1 cellular context compared by ENCODE assay signal in the genomic region with DNA sequence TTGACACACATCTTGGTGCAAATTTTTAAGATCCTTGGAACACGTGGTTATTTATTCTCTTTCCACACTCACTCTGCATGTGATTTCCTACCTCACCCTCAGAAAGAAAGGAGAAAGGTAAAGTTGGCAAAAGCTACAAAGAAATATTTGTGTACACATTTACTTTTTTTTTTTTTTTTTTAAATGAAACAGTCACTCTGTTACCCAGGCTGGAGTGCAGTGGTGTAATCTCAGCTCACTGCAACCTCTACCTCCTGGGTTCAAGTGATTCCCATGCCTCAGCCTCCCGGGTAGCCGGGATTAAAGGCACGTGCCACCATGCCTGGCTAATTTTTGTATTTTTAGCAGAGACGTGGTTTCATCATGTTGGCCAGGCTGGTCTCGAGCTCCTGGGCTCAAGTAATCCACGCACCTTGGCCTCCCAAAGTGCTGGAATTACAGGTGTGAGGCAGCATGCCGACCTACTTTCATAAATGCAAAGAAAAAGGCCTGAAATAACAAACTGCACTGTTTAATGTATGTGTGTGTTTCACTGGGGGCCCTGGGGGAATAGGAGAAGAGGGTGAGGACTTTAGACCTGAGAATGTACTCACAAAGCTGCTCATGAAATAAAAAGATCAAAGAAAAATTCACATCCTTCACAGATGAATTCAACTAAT.
TF ChIP-seq lines count a peak whose summit lies in the region.

No MANE protein-coding gene starts in this region.

TF ChIP-seq in HepG2, 621 proteins besides CTCF, POLR2A, EP300 and RAD21 (continued from another document and continues in another):
- no peak for TF ChIP-seq ZNF782 (CRISPR knock-in tag; IDR thresholded peaks at IDR 0.05; ENCODE audit: borderline replicate concordance)
- TF ChIP-seq ERF (CRISPR knock-in tag; IDR thresholded peaks at IDR 0.05): no peak
- TF ChIP-seq ARID2 (CRISPR knock-in tag; IDR thresholded peaks at IDR 0.05; ENCODE audit: borderline replicate concordance): 0 out of 2 replicates have a peak, but pooled peaks have one; percentile 26
- 0 out of 2 replicates have a peak, but pooled peaks have one; percentile 40 for TF ChIP-seq ZSCAN5A (CRISPR knock-in tag; IDR thresholded peaks at IDR 0.05; ENCODE audit: borderline replicate concordance)
- TF ChIP-seq SP2 (CRISPR knock-in tag; IDR thresholded peaks at IDR 0.05): no peak
- peak; percentile 73 for TF ChIP-seq TARDBP (CRISPR knock-in tag; IDR thresholded peaks at IDR 0.05)
- no peak for TF ChIP-seq ATAD3A (CRISPR knock-in tag; IDR thresholded peaks at IDR 0.05)
- TF ChIP-seq, protein P1, sequence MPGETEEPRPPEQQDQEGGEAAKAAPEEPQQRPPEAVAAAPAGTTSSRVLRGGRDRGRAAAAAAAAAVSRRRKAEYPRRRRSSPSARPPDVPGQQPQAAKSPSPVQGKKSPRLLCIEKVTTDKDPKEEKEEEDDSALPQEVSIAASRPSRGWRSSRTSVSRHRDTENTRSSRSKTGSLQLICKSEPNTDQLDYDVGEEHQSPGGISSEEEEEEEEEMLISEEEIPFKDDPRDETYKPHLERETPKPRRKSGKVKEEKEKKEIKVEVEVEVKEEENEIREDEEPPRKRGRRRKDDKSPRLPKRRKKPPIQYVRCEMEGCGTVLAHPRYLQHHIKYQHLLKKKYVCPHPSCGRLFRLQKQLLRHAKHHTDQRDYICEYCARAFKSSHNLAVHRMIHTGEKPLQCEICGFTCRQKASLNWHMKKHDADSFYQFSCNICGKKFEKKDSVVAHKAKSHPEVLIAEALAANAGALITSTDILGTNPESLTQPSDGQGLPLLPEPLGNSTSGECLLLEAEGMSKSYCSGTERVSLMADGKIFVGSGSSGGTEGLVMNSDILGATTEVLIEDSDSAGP (CRISPR knock-in tag; IDR thresholded peaks at IDR 0.05; ENCODE audit: borderline replicate concordance): no peak
- TF ChIP-seq, protein P2, sequence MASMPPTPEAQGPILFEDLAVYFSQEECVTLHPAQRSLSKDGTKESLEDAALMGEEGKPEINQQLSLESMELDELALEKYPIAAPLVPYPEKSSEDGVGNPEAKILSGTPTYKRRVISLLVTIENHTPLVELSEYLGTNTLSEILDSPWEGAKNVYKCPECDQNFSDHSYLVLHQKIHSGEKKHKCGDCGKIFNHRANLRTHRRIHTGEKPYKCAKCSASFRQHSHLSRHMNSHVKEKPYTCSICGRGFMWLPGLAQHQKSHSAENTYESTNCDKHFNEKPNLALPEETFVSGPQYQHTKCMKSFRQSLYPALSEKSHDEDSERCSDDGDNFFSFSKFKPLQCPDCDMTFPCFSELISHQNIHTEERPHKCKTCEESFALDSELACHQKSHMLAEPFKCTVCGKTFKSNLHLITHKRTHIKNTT (CRISPR knock-in tag; IDR thresholded peaks at IDR 0.05): no peak
- no peak for TF ChIP-seq SMAD1 (CRISPR knock-in tag; IDR thresholded peaks at IDR 0.05; ENCODE audit: borderline replicate concordance, low read depth)
- TF ChIP-seq NKX3-1 (CRISPR knock-in tag; IDR thresholded peaks at IDR 0.05): no peak
- no peak for TF ChIP-seq ZNF562 (CRISPR knock-in tag; IDR thresholded peaks at IDR 0.05; ENCODE audit: borderline replicate concordance)
- TF ChIP-seq ATF5 (CRISPR knock-in tag; IDR thresholded peaks at IDR 0.05; ENCODE audit: low read depth): no peak
- TF ChIP-seq RELA (CRISPR knock-in tag; IDR thresholded peaks at IDR 0.05): no peak
- TF ChIP-seq THYN1 (CRISPR knock-in tag; IDR thresholded peaks at IDR 0.05; ENCODE audit: borderline replicate concordance, low read depth): no peak
- TF ChIP-seq ZSCAN20 (CRISPR knock-in tag; IDR thresholded peaks at IDR 0.05; ENCODE audit: borderline replicate concordance): no peak
- no peak for TF ChIP-seq RFX5 (IDR thresholded peaks at IDR 0.05; ENCODE audit: low read depth, low read length)
- TF ChIP-seq ZNF749 (CRISPR knock-in tag; IDR thresholded peaks at IDR 0.05; ENCODE audit: borderline replicate concordance): no peak
- no peak for TF ChIP-seq STAT6 (CRISPR knock-in tag; IDR thresholded peaks at IDR 0.05; ENCODE audit: borderline replicate concordance)
- no peak for TF ChIP-seq ZNF556 (CRISPR knock-in tag; IDR thresholded peaks at IDR 0.05; ENCODE audit: borderline replicate concordance)
- TF ChIP-seq ZBTB7A (CRISPR knock-in tag; IDR thresholded peaks at IDR 0.05): no peak
- TF ChIP-seq TP53 (CRISPR knock-in tag; conservative IDR thresholded peaks at IDR 0.05): no peak
- no peak for TF ChIP-seq ZNF773 (CRISPR knock-in tag; IDR thresholded peaks at IDR 0.05; ENCODE audit: borderline replicate concordance)
- no peak for TF ChIP-seq PBX3 (CRISPR knock-in tag; IDR thresholded peaks at IDR 0.05; ENCODE audit: borderline replicate concordance)
- TF ChIP-seq ZNF839 (CRISPR knock-in tag; IDR thresholded peaks at IDR 0.05; ENCODE audit: borderline replicate concordance): no peak
- no peak for TF ChIP-seq AKNA (CRISPR knock-in tag; IDR thresholded peaks at IDR 0.05; ENCODE audit: borderline replicate concordance)
- no peak for TF ChIP-seq KDM5B (CRISPR knock-in tag; IDR thresholded peaks at IDR 0.05; ENCODE audit: borderline replicate concordance)
- no peak for TF ChIP-seq ZNF44 (CRISPR knock-in tag; IDR thresholded peaks at IDR 0.05)
- TF ChIP-seq HDAC1 (CRISPR knock-in tag; IDR thresholded peaks at IDR 0.05): peak; percentile 54; the same call in 1 of the 2 replicates
- TF ChIP-seq BRD4 (CRISPR knock-in tag; IDR thresholded peaks at IDR 0.05): peak; percentile 48; the same call in 1 of the 2 replicates
- no peak for TF ChIP-seq MTERF4 (CRISPR knock-in tag; IDR thresholded peaks at IDR 0.05)
- TF ChIP-seq HDAC2 (CRISPR knock-in tag; IDR thresholded peaks at IDR 0.05): peak; percentile 45
- TF ChIP-seq ZNF253 (CRISPR knock-in tag; IDR thresholded peaks at IDR 0.05; ENCODE audit: borderline replicate concordance): no peak
- no peak for TF ChIP-seq TAF1 (CRISPR knock-in tag; IDR thresholded peaks at IDR 0.05)
- peak; percentile 80 for TF ChIP-seq MED1 (CRISPR knock-in tag; IDR thresholded peaks at IDR 0.05)
- no peak for TF ChIP-seq ZNF703 (CRISPR knock-in tag; IDR thresholded peaks at IDR 0.05; ENCODE audit: borderline replicate concordance)
